ENCODE assay signal across 8 cellular contexts in genomic region chr12:13100610-13100881, GRCh38. TPM values are rescaled to one million over a fixed set of nuclear protein-coding genes. Genes with fewer than 3 reads are reported as not detected.
DNase-seq lines count a peak whose midpoint lies in the region; ATAC-seq and TF ChIP-seq lines count a peak whose summit lies in the region.

No MANE protein-coding gene starts in this region.

- peak overlapping the region; percentile 87 for H3K4me3 Mint-ChIP-seq in CD4-positive, alpha-beta T cell
- H3K4me3 Mint-ChIP-seq in effector memory CD8-positive, alpha-beta T cell, result peak overlapping the region; percentile 80 to 86

- H3K27ac ChIP-seq in CD4-positive, alpha-beta T cell (ENCODE audit: low read depth, low read length), result peak overlapping the region; percentile 7

- H3K4me1 Mint-ChIP-seq in CD4-positive, alpha-beta T cell (ENCODE audit: low read depth), result peaks cover 53% of the 10 kb centered on the region
- H3K4me1 Mint-ChIP-seq in effector memory CD8-positive, alpha-beta T cell (ENCODE audit: low read depth in 2 of 2), result peaks cover 13 to 25% of the 10 kb centered on the region in 2 donors

- peaks cover 24% of the 10 kb centered on the region for H3K4me1 ChIP-seq in neuron (ENCODE audit: insufficient read depth, low read length)

- no peak for DNase-seq in CD4-positive, alpha-beta T cell
- peak; percentile 22 for DNase-seq in NCI-H460 (ENCODE audit: extremely low read depth, low read depth)
- DNase-seq in effector memory CD8-positive, alpha-beta T cell, result no peak
- DNase-seq in stimulated activated CD8-positive, alpha-beta memory T cell treated with anti-CD3 and anti-CD28 coated beads, Interleukin-4, amount 100 ng/mL, for 48 hours, result no peak
- no peak for DNase-seq in activated CD4-positive, CD25-positive, alpha-beta regulatory T cell treated with anti-CD3 and anti-CD28 coated beads, Interleukin-2, amount 50 U/mL, for 72 hours

- H2AFZ ChIP-seq in neuron (ENCODE audit: low read depth, low read length), result peak overlapping the region; percentile 73

- no peaks in the 10 kb centered on the region for H3K27me3 ChIP-seq in CD4-positive, alpha-beta T cell (ENCODE audit: control insufficient read depth, insufficient read depth, low read length)
- no peaks in the 10 kb centered on the region for H3K27me3 ChIP-seq in neuron (ENCODE audit: insufficient read depth, low read length)

- no peak for TF ChIP-seq CTCF in CD4-positive, alpha-beta T cell (IDR thresholded peaks at IDR 0.05)

- H3K27ac Mint-ChIP-seq in CD4-positive, alpha-beta T cell, result peak overlapping the region; percentile 94
- peak overlapping the region; percentile 97 to 98 for H3K27ac Mint-ChIP-seq in effector memory CD8-positive, alpha-beta T cell

- H3K9me3 ChIP-seq in CD4-positive, alpha-beta T cell (ENCODE audit: control insufficient read depth, low read length), result no peaks in the 10 kb centered on the region
- H3K9me3 ChIP-seq in neuron (ENCODE audit: low read length), result no peaks in the 10 kb centered on the region

- H3K36me3 ChIP-seq in neuron (ENCODE audit: insufficient read depth, low read length), result no peaks in the 10 kb centered on the region

- no peaks in the 10 kb centered on the region for H3K9me3 Mint-ChIP-seq in CD4-positive, alpha-beta T cell
- no peaks in the 10 kb centered on the region for H3K9me3 Mint-ChIP-seq in effector memory CD8-positive, alpha-beta T cell

- CTCF ChIA-PET in CD4-positive, alpha-beta T cell (lab: Charles Lee), result interaction anchor here (1.2 to 6.9 kb wide), 2 partner anchors 96 to 111 kb away, joined by 4 to 50 read pairs; partner anchors contain the start of gene EMP1

- intact Hi-C loops in CD4-positive, alpha-beta T cell (cut with DNase I, micrococcal nuclease), result loop anchor here (2.0 to 10.0 kb wide), 3 partner anchors 100 to 746 kb away; partner anchors contain the start of genes HEBP1 (in 2 of the 2), BORCS5 (in 1 of the 2), CDKN1B (in 1 of the 2) and MANSC1 (in 1 of the 2)

- H3K27me3 Mint-ChIP-seq in CD4-positive, alpha-beta T cell, result no peaks in the 10 kb centered on the region
- no peaks in the 10 kb centered on the region for H3K27me3 Mint-ChIP-seq in effector memory CD8-positive, alpha-beta T cell

- peak overlapping the region; percentile 52 for H3K4me3 ChIP-seq in neuron (ENCODE audit: low read length)

- no peaks in the 10 kb centered on the region for H3K36me3 Mint-ChIP-seq in CD4-positive, alpha-beta T cell (ENCODE audit: low read depth)
- peaks cover 23% of the 10 kb centered on the region for H3K36me3 Mint-ChIP-seq in effector memory CD8-positive, alpha-beta T cell (ENCODE audit: insufficient read depth)

- POLR2A ChIA-PET in CD4-positive, alpha-beta T cell (lab: Charles Lee), result interaction anchor here (1.3 to 2.9 kb wide), 2 partner anchors 108 to 111 kb away, joined by 3 to 9 read pairs; no protein-coding TSS in a partner anchor

- no peak for ATAC-seq in CD4-positive, alpha-beta T cell (ENCODE audit: poor library complexity)
- ATAC-seq in effector memory CD8-positive, alpha-beta T cell (replicated peaks), result no peak
- ATAC-seq in GM21367 (IDR thresholded peaks at IDR 0.05; ENCODE audit: unreplicated experiment), result no peak
- no peak for ATAC-seq in HG02763 (IDR thresholded peaks at IDR 0.05; ENCODE audit: unreplicated experiment)

RNA-seq across cellular contexts. Expression of gene GSG1, which starts 2.9 kb away (rescaled TPM):
- total RNA-seq in CD4-positive, alpha-beta T cell, result not detected
- not detected in 2 replicates for total RNA-seq in NCI-H460 (2014; rRNA removed; shearing (Covaris generic))
- polyA plus RNA-seq in NCI-H460 (2014; cell fraction: nucleus; rRNA removed), result 0.21 TPM in 1 of 2 replicates, not detected in the other

RNA-seq across cellular contexts. Expression of gene FAM234B, which starts 56.4 kb away (rescaled TPM):
- 1 to 10 TPM; 3.0 to 3.2 TPM for total RNA-seq in CD4-positive, alpha-beta T cell
- 7.4 and 7.8 TPM in 2 replicates for total RNA-seq in NCI-H460 (2014; rRNA removed; shearing (Covaris generic))
- 5.0 and 5.1 TPM in 2 replicates for polyA plus RNA-seq in NCI-H460 (2014; cell fraction: nucleus; rRNA removed)
